25 cellular contexts compared by ENCODE assay signal in the genomic region with DNA sequence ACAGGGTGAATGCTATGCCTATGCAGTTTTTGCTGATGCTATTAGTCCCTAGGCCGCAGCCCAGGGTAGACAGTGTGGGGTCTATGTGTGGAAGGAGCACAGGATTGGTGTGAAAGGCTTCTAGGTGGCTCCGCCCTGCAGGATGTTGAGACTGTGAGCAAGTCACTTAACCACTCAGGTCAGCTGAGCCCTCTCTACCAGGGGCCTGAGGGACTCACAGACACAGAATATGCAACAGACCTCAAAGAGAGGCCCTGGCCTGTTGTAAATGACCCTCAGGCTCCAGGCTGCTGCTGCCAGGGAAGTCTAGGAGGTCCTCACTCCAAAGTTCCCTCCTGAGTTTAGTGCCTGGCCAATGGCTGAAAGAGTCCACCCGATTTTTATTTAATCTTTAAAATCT. TPM values are rescaled to one million over a fixed set of nuclear protein-coding genes. Genes with fewer than 3 reads are reported as not detected.
DNase-seq lines count a peak whose midpoint lies in the region; ATAC-seq, FAIRE-seq and TF ChIP-seq lines count a peak whose summit lies in the region.
"Had no signal": no experiment of that assay in that cellular context is flagged by ENCODE, and none has a peak within 500 bp of the region (broad histone marks: within the 10 kb centered on the region; RNA-seq: fewer than 3 reads in every experiment).

No MANE protein-coding gene starts in this region.

- H2AFZ ChIP-seq in HepG2 (ENCODE audit: low read length), result no peak overlapping the region
- no peak overlapping the region for H2AFZ ChIP-seq in astrocyte (ENCODE audit: low read depth, low read length)

- TF ChIP-seq CTCF in HepG2 (CRISPR knock-in tag; IDR thresholded peaks at IDR 0.05) (no peak), right lobe of liver (IDR thresholded peaks at IDR 0.05) (no peak), astrocyte (IDR thresholded peaks at IDR 0.05; ENCODE audit: insufficient read depth, low read depth, low read length) (no peak), lower lobe of right lung (IDR thresholded peaks at IDR 0.05) (no peak)

- no peaks in the 10 kb centered on the region for H3K36me3 Mint-ChIP-seq in astrocyte (ENCODE audit: low read depth, unreplicated experiment)
- H3K36me3 Mint-ChIP-seq: natural killer cell had no signal

- H3K27ac ChIP-seq in HepG2 (ENCODE audit: extremely low read length, insufficient read depth, low read length), result no peak overlapping the region
- H3K27ac ChIP-seq in right lobe of liver, result no peak overlapping the region
- H3K27ac ChIP-seq in astrocyte (ENCODE audit: low read depth, low read length), result no peak overlapping the region
- H3K27ac ChIP-seq in lower lobe of right lung, result no peak overlapping the region
- H3K27ac ChIP-seq: brain microvascular endothelial cell, GM23248 had no signal

- no peak for TF ChIP-seq EP300 in HepG2 (IDR thresholded peaks at IDR 0.05; ENCODE audit: low read depth in 2 of 2, low read length in 2 of 2)
- TF ChIP-seq EP300 in HepG2 (CRISPR knock-in tag; IDR thresholded peaks at IDR 0.05; ENCODE audit: borderline replicate concordance), result no peak

- no peaks in the 10 kb centered on the region for H3K79me2 ChIP-seq in HepG2 (ENCODE audit: insufficient read depth, low read length)
- H3K79me2 ChIP-seq in astrocyte (ENCODE audit: insufficient read depth, low read length), result no peaks in the 10 kb centered on the region

- no peak for TF ChIP-seq RAD21 in HepG2 (CRISPR knock-in tag; IDR thresholded peaks at IDR 0.05)

- intact Hi-C loops in HepG2 (cut with micrococcal nuclease; ENCODE audit: unreplicated experiment) (no loop called here), right lobe of liver (cut with DNase I) (no loop called here), lower lobe of right lung (cut with DNase I) (no loop called here)

- H3K27me3 ChIP-seq in HepG2 (ENCODE audit: control insufficient read depth in 1 of 2, insufficient read depth in 2 of 2, low read length in 2 of 2) (peaks cover 1 to 29% of the 10 kb centered on the region in 2 experiments; a peak in 2 of 5 replicates), right lobe of liver (peaks cover 0 to 11% of the 10 kb centered on the region in 2 donors), astrocyte (ENCODE audit: insufficient read depth, low read length) (peaks cover 31% of the 10 kb centered on the region), lower lobe of right lung (ENCODE audit: low read depth) (peaks cover 24% of the 10 kb centered on the region)
- H3K27me3 ChIP-seq: sigmoid colon had no signal

- H3K4me3 ChIP-seq in HepG2 (replicated peaks in 1 of 3; ENCODE audit: insufficient read depth in 1 of 3, low read depth in 2 of 3, low read length in 3 of 3) (no peak overlapping the region), right lobe of liver (no peak overlapping the region), astrocyte (ENCODE audit: insufficient read depth, low read depth, low read length) (no peak overlapping the region), lower lobe of right lung (no peak overlapping the region)
- H3K4me3 ChIP-seq: GM23248 had no signal

- no peaks in the 10 kb centered on the region for H4K20me1 ChIP-seq in HepG2 (ENCODE audit: insufficient read depth, low read length)
- H4K20me1 ChIP-seq in astrocyte (ENCODE audit: insufficient read depth, low read length), result no peaks in the 10 kb centered on the region

- peaks cover 20% of the 10 kb centered on the region for H3K4me1 Mint-ChIP-seq in astrocyte (ENCODE audit: low read depth, unreplicated experiment)

- H3K4me1 ChIP-seq in HepG2 (ENCODE audit: insufficient read depth, low read length) (0 out of 2 replicates have a peak, but pooled peaks cover 7% of the 10 kb centered on the region), right lobe of liver (no peaks in the 10 kb centered on the region), astrocyte (ENCODE audit: insufficient read depth, low read length) (peaks cover 14% of the 10 kb centered on the region), lower lobe of right lung (peaks cover 17% of the 10 kb centered on the region)
- H3K4me1 ChIP-seq: BE2C had no signal

- H3K9me3 ChIP-seq in HepG2 (ENCODE audit: low read length) (no peaks in the 10 kb centered on the region), right lobe of liver (no peaks in the 10 kb centered on the region), astrocyte (ENCODE audit: insufficient read depth, low read depth, low read length) (no peaks in the 10 kb centered on the region), lower lobe of right lung (no peaks in the 10 kb centered on the region)
- H3K9me3 ChIP-seq: BE2C, sigmoid colon had no signal

- H3K4me2 ChIP-seq in HepG2 (ENCODE audit: low read depth, low read length) (no peak overlapping the region), astrocyte (ENCODE audit: low read length) (no peak overlapping the region)

- CTCF ChIA-PET in HepG2 (lab: Yijun Ruan, JAX; ENCODE audit: low intra/inter-chr PET ratio, low total read pairs), result no interaction called here

- in situ Hi-C loops in HepG2 (cut with HindIII; ENCODE audit: extremely low pct_ligation_motif_present, low pct_unique_long_range_greater_than_20kb), result no loop called here

- H3K36me3 ChIP-seq in HepG2 (replicated peaks in 1 of 2; ENCODE audit: control insufficient read depth in 1 of 2, insufficient read depth in 2 of 2, low read length in 2 of 2) (no peaks in the 10 kb centered on the region), right lobe of liver (no peaks in the 10 kb centered on the region), astrocyte (ENCODE audit: insufficient read depth, low read length) (no peaks in the 10 kb centered on the region), lower lobe of right lung (no peaks in the 10 kb centered on the region)
- H3K36me3 ChIP-seq: BE2C, brain microvascular endothelial cell, sigmoid colon had no signal

- FAIRE-seq in HepG2 (lab: Jason Lieb, UNC) (no peak), astrocyte (lab: Jason Lieb, UNC) (no peak)
- FAIRE-seq: colon had no signal

- H3K4me3 Mint-ChIP-seq in astrocyte (ENCODE audit: unreplicated experiment), result no peak overlapping the region
- H3K4me3 Mint-ChIP-seq: activated CD4-positive, alpha-beta memory T cell treated with anti-CD3 and anti-CD28 coated beads, Interleukin-2, amount 10 ng/mL, durations not matched to agents 7 days and 5 days had no signal

- POLR2A ChIA-PET in HepG2 (lab: Yijun Ruan, JAX), result no interaction called here

- H3K9ac ChIP-seq in HepG2 (ENCODE audit: insufficient read depth, low read depth, low read length) (no peak overlapping the region), astrocyte (ENCODE audit: low read length) (no peak overlapping the region)
- H3K9ac ChIP-seq: GM23248 had no signal

- BruUV-seq in HepG2 (replicated peaks; lab: Mats Ljungman, UMichigan), result no TSS peak

- H3K9me3 Mint-ChIP-seq in astrocyte (ENCODE audit: unreplicated experiment), result no peaks in the 10 kb centered on the region
- H3K9me3 Mint-ChIP-seq: activated CD4-positive, alpha-beta memory T cell treated with anti-CD3 and anti-CD28 coated beads, Interleukin-2, amount 10 ng/mL, durations not matched to agents 7 days and 5 days; natural killer cell had no signal

- peak overlapping the region; percentile 22 for H3K27ac Mint-ChIP-seq in astrocyte (ENCODE audit: unreplicated experiment)
- H3K27ac Mint-ChIP-seq: activated CD4-positive, alpha-beta memory T cell treated with anti-CD3 and anti-CD28 coated beads, Interleukin-2, amount 10 ng/mL, durations not matched to agents 7 days and 5 days; natural killer cell had no signal

- ATAC-seq in HepG2, result peak; percentile 25; the same call in 1 of the 3 replicates
- no peak for ATAC-seq in right lobe of liver
- ATAC-seq in lower lobe of right lung, result peak; percentile 6 to 23
- ATAC-seq in HG03354 (IDR thresholded peaks at IDR 0.05; ENCODE audit: poor library complexity, severe bottlenecking, unreplicated experiment), result no peak
- no peak for ATAC-seq in HG03196 (IDR thresholded peaks at IDR 0.05; ENCODE audit: unreplicated experiment)
- ATAC-seq: activated CD4-positive, CD25-positive, alpha-beta regulatory T cell treated with anti-CD3 and anti-CD28 coated beads, Interleukin-2, amount 50 U/mL, for 24 hours; natural killer cell had no signal

- DNase-seq in HepG2 (ENCODE audit: low spot score) (no peak), right lobe of liver (no peak), astrocyte (ENCODE audit: low read depth) (no peak), lower lobe of right lung (no peak), OCI-M1 (lab: John Stamatoyannopoulos, UW) (no peak), SKM-1 (lab: John Stamatoyannopoulos, UW; ENCODE audit: unreplicated experiment) (no peak)
- DNase-seq: activated CD4-positive, alpha-beta memory T cell treated with anti-CD3 and anti-CD28 coated beads, Interleukin-2, amount 10 ng/mL, durations not matched to agents 7 days and 5 days; activated gamma-delta T cell treated with Interleukin-2 at 50 U/mL for 16 hours; effector memory CD4-positive, alpha-beta T cell; natural killer cell; NCI-H1105; NCI-H2081; NCI-H510A treated with DMSO at 0.1 percent for 48 hours had no signal

- H3K27me3 Mint-ChIP-seq in astrocyte (ENCODE audit: low read depth, unreplicated experiment), result peaks cover 4% of the 10 kb centered on the region

- 65% methylated on average over 2 of the region's 3 CpGs for WGBS in HepG2 (ENCODE audit: low lambda C conversion rate)
- 50% methylated on average over 1 of the region's 3 CpGs for WGBS in right lobe of liver (ENCODE audit: insufficient coverage, low coverage, low lambda C conversion rate, missing lambda C conversion rate)

- TF ChIP-seq POLR2A in HepG2 (IDR thresholded peaks at IDR 0.05; ENCODE audit: insufficient read depth in 1 of 2, low read depth in 2 of 2, low read length in 2 of 2) (no peak), right lobe of liver (IDR thresholded peaks at IDR 0.05) (no peak)

RNA-seq across cellular contexts. Expression of a gene that starts 11.0 kb away (rescaled TPM):
- total RNA-seq in HepG2 (2016; rRNA removed; fragmentation: Illumina TruSeq; extraction: Trizol), result not detected in 2 replicates
- not detected in 2 replicates for total RNA-seq in HepG2 (2016; cell fraction: cytosol; rRNA removed; fragmentation: Illumina TruSeq; extraction: Trizol; ENCODE audit: low read depth)
- not detected in 2 replicates for total RNA-seq in HepG2 (2016; cell fraction: insoluble cytoplasmic fraction; rRNA removed; fragmentation: Illumina TruSeq; extraction: Trizol)
- not detected in 2 replicates for total RNA-seq in HepG2 (2016; cell fraction: membrane; rRNA removed; fragmentation: Illumina TruSeq; extraction: Trizol)
- total RNA-seq in HepG2 (2016; cell fraction: nucleus; rRNA removed; fragmentation: Illumina TruSeq; extraction: Trizol), result not detected in 2 replicates
- polyA plus RNA-seq in HepG2 (2011; rRNA removed), result not detected in 2 replicates
- polyA plus RNA-seq in HepG2 (2011; cell fraction: cytosol; rRNA removed), result not detected in 2 replicates
- not detected in 2 replicates for polyA plus RNA-seq in HepG2 (2011; cell fraction: nucleus; rRNA removed)
- polyA plus RNA-seq in HepG2 (2012), result not detected in 2 replicates
- not detected in 2 replicates for polyA plus RNA-seq in HepG2 (2016; cell fraction: cytosol; fragmentation: Illumina TruSeq; extraction: Trizol; ENCODE audit: low read depth)
- polyA plus RNA-seq in HepG2 (2016; cell fraction: insoluble cytoplasmic fraction; fragmentation: Illumina TruSeq; extraction: Trizol; ENCODE audit: low read depth), result not detected in 2 replicates
- polyA plus RNA-seq in HepG2 (2016; cell fraction: membrane; fragmentation: Illumina TruSeq; extraction: Trizol; ENCODE audit: low read depth), result not detected in 2 replicates
- not detected in 2 replicates for polyA plus RNA-seq in HepG2 (2016; cell fraction: nucleus; fragmentation: Illumina TruSeq; extraction: Trizol; ENCODE audit: insufficient read depth, low read depth)
- polyA minus RNA-seq in HepG2 (2011; rRNA and poly(A)+ RNA removed; ENCODE audit: low replicate concordance), result not detected in 2 replicates
- not detected in 2 replicates for polyA minus RNA-seq in HepG2 (2011; cell fraction: cytosol; rRNA and poly(A)+ RNA removed)
- polyA minus RNA-seq in HepG2 (2011; cell fraction: nucleus; rRNA and poly(A)+ RNA removed), result not detected in 2 replicates
- total RNA-seq in right lobe of liver, result not detected
- 0.18 TPM in 1 of 2 replicates, not detected in the other for total RNA-seq in astrocyte
- total RNA-seq in lower lobe of right lung, result 0.41 TPM
- total RNA-seq: A673; activated CD4-positive, alpha-beta memory T cell treated with anti-CD3 and anti-CD28 coated beads, Interleukin-2, amount 10 ng/mL, durations not matched to agents 7 days and 5 days; GM23248; left cardiac atrium; mesenteric fat pad; natural killer cell; RPMI7951 had no signal
- polyA plus RNA-seq: sigmoid colon had no signal

Comparison
In these comparisons a context has a peak if more than half of its experiments do, and no peak if none do; other contexts are left out.
1. ATAC-seq: peak in HepG2 (single experiment) and lower lobe of right lung (2 of 2); none in right lobe of liver (0 of 4), HG03354 (single experiment) and HG03196 (single experiment).